ENCODE assay signal across 17 cellular contexts in genomic region chr18:61957801-61958516, GRCh38.
DNase-seq lines count a peak whose midpoint lies in the region; ATAC-seq and TF ChIP-seq lines count a peak whose summit lies in the region.
"Had no signal": no experiment of that assay in that cellular context is flagged by ENCODE, and none has a peak within 500 bp of the region (broad histone marks: within the 10 kb centered on the region; RNA-seq: fewer than 3 reads in every experiment).

No MANE protein-coding gene starts in this region.

- DNase-seq in GM23338 (ENCODE audit: low spot score), result peak; percentile 23
- no peak for DNase-seq in PC-3
- no peak for DNase-seq in epithelial cell of proximal tubule (ENCODE audit: low read depth)
- no peak for DNase-seq in neural progenitor cell (ENCODE audit: low spot score)
- no peak for DNase-seq in stimulated activated CD4-positive, alpha-beta T cell treated with anti-CD3 and anti-CD28 coated beads, Interleukin-12 subunit alpha, Interleukin-12 subunit beta, amount 100 ng/mL, for 4 hours
- no peak for DNase-seq in CD14-positive monocyte (ENCODE audit: low spot score)
- no peak for DNase-seq in activated T-cell treated with anti-CD3 and anti-CD28 coated beads, Interleukin-2, amount 50 U/mL, for 24 hours
- DNase-seq: activated gamma-delta T cell; body of pancreas; CD4-positive, alpha-beta memory T cell; naive thymus-derived CD8-positive, alpha-beta T cell; NCI-H187; NCI-H82; SHP77; stimulated activated naive CD4-positive, alpha-beta T cell had no signal

- H3K4me1 Mint-ChIP-seq in GM23338 (0 out of 3 replicates have a peak, but pooled peaks cover 2% of the 10 kb centered on the region), neural progenitor cell (peaks cover 18% of the 10 kb centered on the region), CD14-positive monocyte (peaks cover 2% of the 10 kb centered on the region)
- peaks cover 17% of the 10 kb centered on the region for H3K4me1 Mint-ChIP-seq in activated T-cell treated with anti-CD3 and anti-CD28 coated beads, Interleukin-2, amount 50 U/mL, for 24 hours (ENCODE audit: low read depth)
- H3K4me1 Mint-ChIP-seq: naive thymus-derived CD8-positive, alpha-beta T cell had no signal

- H3K4me3 Mint-ChIP-seq in GM23338 (no peak overlapping the region), neural progenitor cell (peak overlapping the region; percentile 25), CD14-positive monocyte (no peak overlapping the region)
- H3K4me3 Mint-ChIP-seq in activated T-cell treated with anti-CD3 and anti-CD28 coated beads, Interleukin-2, amount 50 U/mL, for 24 hours, result no peak overlapping the region
- H3K4me3 Mint-ChIP-seq: CD4-positive, alpha-beta memory T cell; naive thymus-derived CD8-positive, alpha-beta T cell had no signal

- no peaks in the 10 kb centered on the region for H3K27me3 ChIP-seq in GM23338 (ENCODE audit: insufficient read depth)
- no peaks in the 10 kb centered on the region for H3K27me3 ChIP-seq in PC-3 (ENCODE audit: low read length)
- no peaks in the 10 kb centered on the region for H3K27me3 ChIP-seq in neural progenitor cell
- H3K27me3 ChIP-seq: body of pancreas, left lung, right atrium auricular region had no signal

- H3K79me2 ChIP-seq in GM23338 (replicated peaks; ENCODE audit: insufficient read depth) (no peaks in the 10 kb centered on the region), PC-3 (ENCODE audit: low read length) (no peaks in the 10 kb centered on the region), neural progenitor cell (ENCODE audit: low read depth) (no peaks in the 10 kb centered on the region)

- no peaks in the 10 kb centered on the region for H3K9me3 Mint-ChIP-seq in GM23338
- H3K9me3 Mint-ChIP-seq in neural progenitor cell, result peaks cover 43% of the 10 kb centered on the region
- peaks cover 28 to 46% (median 41%) of the 10 kb centered on the region in 7 donors for H3K9me3 Mint-ChIP-seq in CD14-positive monocyte
- H3K9me3 Mint-ChIP-seq in activated T-cell treated with anti-CD3 and anti-CD28 coated beads, Interleukin-2, amount 50 U/mL, for 24 hours, result no peaks in the 10 kb centered on the region
- H3K9me3 Mint-ChIP-seq: naive thymus-derived CD8-positive, alpha-beta T cell had no signal

- H3K4me1 ChIP-seq in GM23338 (ENCODE audit: insufficient read depth), result no peaks in the 10 kb centered on the region
- no peaks in the 10 kb centered on the region for H3K4me1 ChIP-seq in PC-3 (ENCODE audit: insufficient read depth, low read length)
- peaks cover 4% of the 10 kb centered on the region for H3K4me1 ChIP-seq in neural progenitor cell
- H3K4me1 ChIP-seq: body of pancreas, left lung, right atrium auricular region had no signal

- H3K36me3 Mint-ChIP-seq in GM23338 (ENCODE audit: low read depth) (no peaks in the 10 kb centered on the region), neural progenitor cell (peaks cover 13% of the 10 kb centered on the region), CD14-positive monocyte (no peaks in the 10 kb centered on the region)
- no peaks in the 10 kb centered on the region for H3K36me3 Mint-ChIP-seq in activated T-cell treated with anti-CD3 and anti-CD28 coated beads, Interleukin-2, amount 50 U/mL, for 24 hours (ENCODE audit: low read depth)

- no peaks in the 10 kb centered on the region for H3K9me3 ChIP-seq in PC-3 (ENCODE audit: low read length)
- no peaks in the 10 kb centered on the region for H3K9me3 ChIP-seq in neural progenitor cell (ENCODE audit: low read depth)
- H3K9me3 ChIP-seq: body of pancreas, left lung, right atrium auricular region had no signal

- H2AFZ ChIP-seq in GM23338 (no peak overlapping the region), PC-3 (ENCODE audit: low read length) (no peak overlapping the region), neural progenitor cell (replicated peaks) (no peak overlapping the region)

- POLR2A ChIA-PET in PC-3 (lab: Charles Lee; ENCODE audit: unreplicated experiment), result no interaction called here

- H3K27ac Mint-ChIP-seq in GM23338 (no peak overlapping the region), neural progenitor cell (peak overlapping the region; percentile 84), CD14-positive monocyte (peak overlapping the region in 1 of 7 donors; percentile 40)
- H3K27ac Mint-ChIP-seq in activated T-cell treated with anti-CD3 and anti-CD28 coated beads, Interleukin-2, amount 50 U/mL, for 24 hours, result no peak overlapping the region
- H3K27ac Mint-ChIP-seq: naive thymus-derived CD8-positive, alpha-beta T cell had no signal

- TF ChIP-seq CTCF in GM23338 (conservative IDR thresholded peaks at IDR 0.05; ENCODE audit: low read depth in 2 of 2), result peak; percentile 9 to 39; a peak in 1 of 4 replicates
- TF ChIP-seq CTCF in PC-3 (conservative IDR thresholded peaks at IDR 0.05; ENCODE audit: low read depth, low read length), result 0 out of 2 replicates have a peak, but pooled peaks have one; percentile 17
- TF ChIP-seq CTCF in epithelial cell of proximal tubule (conservative IDR thresholded peaks at IDR 0.05; ENCODE audit: low read depth, low read length), result peak; percentile 14
- no peak for TF ChIP-seq CTCF in neural progenitor cell (IDR thresholded peaks at IDR 0.05)
- no peak for TF ChIP-seq CTCF in CD14-positive monocyte (IDR thresholded peaks at IDR 0.05)

- H4K20me1 ChIP-seq in GM23338 (replicated peaks; ENCODE audit: insufficient read depth) (no peaks in the 10 kb centered on the region), PC-3 (ENCODE audit: low read length) (no peaks in the 10 kb centered on the region), neural progenitor cell (ENCODE audit: low read depth) (no peaks in the 10 kb centered on the region)

- CTCF ChIA-PET in PC-3 (lab: Charles Lee), result no interaction called here

- no peak overlapping the region for H3K4me3 ChIP-seq in GM23338
- H3K4me3 ChIP-seq in PC-3 (ENCODE audit: low read length), result no peak overlapping the region
- H3K4me3 ChIP-seq in epithelial cell of proximal tubule (ENCODE audit: low read depth, low read length), result no peak overlapping the region
- no peak overlapping the region for H3K4me3 ChIP-seq in neural progenitor cell
- H3K4me3 ChIP-seq: body of pancreas, left lung, right atrium auricular region had no signal

- H3K36me3 ChIP-seq in GM23338 (ENCODE audit: insufficient read depth) (no peaks in the 10 kb centered on the region), PC-3 (ENCODE audit: low read depth, low read length) (no peaks in the 10 kb centered on the region), neural progenitor cell (no peaks in the 10 kb centered on the region)
- H3K36me3 ChIP-seq: left lung, right atrium auricular region had no signal

- H3K4me2 ChIP-seq in GM23338 (no peak overlapping the region), PC-3 (ENCODE audit: low read length) (no peak overlapping the region), neural progenitor cell (no peak overlapping the region)

- ATAC-seq in GM23338 (peak; percentile 69), PC-3 (no peak; the same call in 1 of the 2 replicates)
- ATAC-seq: body of pancreas; left lung; naive thymus-derived CD8-positive, alpha-beta T cell had no signal

- no peaks in the 10 kb centered on the region for H3K27me3 Mint-ChIP-seq in GM23338 (ENCODE audit: insufficient read depth, low read depth, poor library complexity)
- peaks cover 3% of the 10 kb centered on the region for H3K27me3 Mint-ChIP-seq in neural progenitor cell (ENCODE audit: insufficient read depth, low read depth)
- peaks cover 1 to 4% (median 1%) of the 10 kb centered on the region in 3 donors for H3K27me3 Mint-ChIP-seq in CD14-positive monocyte (ENCODE audit: low read depth in 3 of 3)
- H3K27me3 Mint-ChIP-seq in activated T-cell treated with anti-CD3 and anti-CD28 coated beads, Interleukin-2, amount 50 U/mL, for 24 hours, result peaks cover 21% of the 10 kb centered on the region

- intact Hi-C loops in PC-3 (cut with micrococcal nuclease) (no loop called here), CD14-positive monocyte (cut with micrococcal nuclease) (no loop called here)

- H3K9ac ChIP-seq in PC-3 (ENCODE audit: low read length), result no peak overlapping the region
- no peak overlapping the region for H3K9ac ChIP-seq in neural progenitor cell

- 0 out of 2 replicates have a peak, but pooled peaks cover 8% of the 10 kb centered on the region for H3K9me2 ChIP-seq in GM23338 (ENCODE audit: insufficient read depth)
- H3K9me2 ChIP-seq in PC-3 (replicated peaks; ENCODE audit: low read length), result no peaks in the 10 kb centered on the region

- H3K27ac ChIP-seq in GM23338 (ENCODE audit: low read depth) (no peak overlapping the region), PC-3 (ENCODE audit: low read length) (no peak overlapping the region), neural progenitor cell (no peak overlapping the region)
- H3K27ac ChIP-seq: body of pancreas, left lung, right atrium auricular region had no signal

- no TSS peak for BruUV-seq in PC-3 (replicated peaks; lab: Mats Ljungman, UMichigan)

- no peaks in the 10 kb centered on the region for H3F3A ChIP-seq in GM23338 (replicated peaks; ENCODE audit: low read depth)
- H3F3A ChIP-seq in PC-3 (ENCODE audit: low read length, unreplicated experiment), result no peaks in the 10 kb centered on the region
- H3F3A ChIP-seq in neural progenitor cell (ENCODE audit: low read depth), result no peaks in the 10 kb centered on the region

Comparison
In these comparisons a context has a peak if more than half of its experiments do, and no peak if none do; other contexts are left out.
1. CTCF ChIP-seq: peak in GM23338 (2 of 2), PC-3 (single experiment) and epithelial cell of proximal tubule (single experiment); none in neural progenitor cell (single experiment) and CD14-positive monocyte (single experiment).